In the genomic region with DNA sequence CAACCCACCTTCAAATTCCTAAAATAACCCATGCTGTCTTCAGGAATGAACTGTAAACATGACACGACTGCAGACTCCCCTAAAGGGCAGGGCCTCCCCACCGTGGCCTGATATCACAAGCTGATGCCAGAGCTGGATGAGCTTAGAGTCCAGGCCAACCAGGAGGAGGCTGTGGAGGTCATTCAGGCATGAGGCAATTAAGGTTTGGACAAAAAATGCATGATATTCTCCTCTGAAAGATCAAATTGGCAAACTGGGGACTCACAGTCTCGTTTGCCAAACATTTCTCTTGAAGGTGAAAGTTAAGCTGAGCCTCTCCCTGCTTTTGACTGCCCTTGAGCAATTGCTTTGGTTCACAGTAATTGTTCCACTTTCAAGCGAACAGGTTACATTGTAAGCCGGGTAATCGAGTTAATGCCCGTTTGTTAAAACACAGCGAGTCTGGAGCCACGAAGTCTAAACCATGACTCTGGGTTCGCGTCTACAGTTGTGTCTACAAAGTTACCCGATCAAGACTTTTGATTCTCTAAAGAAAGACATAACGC, we compare ENCODE assay signal across 1 cellular context.
TF ChIP-seq lines count a peak whose summit lies in the region.

No MANE protein-coding gene starts in this region.

TF ChIP-seq in liver, 16 proteins besides CTCF, POLR2A, EP300 and RAD21:
- TF ChIP-seq, protein P1, sequence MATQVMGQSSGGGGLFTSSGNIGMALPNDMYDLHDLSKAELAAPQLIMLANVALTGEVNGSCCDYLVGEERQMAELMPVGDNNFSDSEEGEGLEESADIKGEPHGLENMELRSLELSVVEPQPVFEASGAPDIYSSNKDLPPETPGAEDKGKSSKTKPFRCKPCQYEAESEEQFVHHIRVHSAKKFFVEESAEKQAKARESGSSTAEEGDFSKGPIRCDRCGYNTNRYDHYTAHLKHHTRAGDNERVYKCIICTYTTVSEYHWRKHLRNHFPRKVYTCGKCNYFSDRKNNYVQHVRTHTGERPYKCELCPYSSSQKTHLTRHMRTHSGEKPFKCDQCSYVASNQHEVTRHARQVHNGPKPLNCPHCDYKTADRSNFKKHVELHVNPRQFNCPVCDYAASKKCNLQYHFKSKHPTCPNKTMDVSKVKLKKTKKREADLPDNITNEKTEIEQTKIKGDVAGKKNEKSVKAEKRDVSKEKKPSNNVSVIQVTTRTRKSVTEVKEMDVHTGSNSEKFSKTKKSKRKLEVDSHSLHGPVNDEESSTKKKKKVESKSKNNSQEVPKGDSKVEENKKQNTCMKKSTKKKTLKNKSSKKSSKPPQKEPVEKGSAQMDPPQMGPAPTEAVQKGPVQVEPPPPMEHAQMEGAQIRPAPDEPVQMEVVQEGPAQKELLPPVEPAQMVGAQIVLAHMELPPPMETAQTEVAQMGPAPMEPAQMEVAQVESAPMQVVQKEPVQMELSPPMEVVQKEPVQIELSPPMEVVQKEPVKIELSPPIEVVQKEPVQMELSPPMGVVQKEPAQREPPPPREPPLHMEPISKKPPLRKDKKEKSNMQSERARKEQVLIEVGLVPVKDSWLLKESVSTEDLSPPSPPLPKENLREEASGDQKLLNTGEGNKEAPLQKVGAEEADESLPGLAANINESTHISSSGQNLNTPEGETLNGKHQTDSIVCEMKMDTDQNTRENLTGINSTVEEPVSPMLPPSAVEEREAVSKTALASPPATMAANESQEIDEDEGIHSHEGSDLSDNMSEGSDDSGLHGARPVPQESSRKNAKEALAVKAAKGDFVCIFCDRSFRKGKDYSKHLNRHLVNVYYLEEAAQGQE (IDR thresholded peaks at IDR 0.05): no peak
- TF ChIP-seq HNF4A (conservative IDR thresholded peaks at IDR 0.05) (peak; percentile 41 to 56), SP1 (IDR thresholded peaks at IDR 0.05) (peak; percentile 56), RXRA (IDR thresholded peaks at IDR 0.05) (peak; percentile 56 to 75)
- TF ChIP-seq, protein P2, sequence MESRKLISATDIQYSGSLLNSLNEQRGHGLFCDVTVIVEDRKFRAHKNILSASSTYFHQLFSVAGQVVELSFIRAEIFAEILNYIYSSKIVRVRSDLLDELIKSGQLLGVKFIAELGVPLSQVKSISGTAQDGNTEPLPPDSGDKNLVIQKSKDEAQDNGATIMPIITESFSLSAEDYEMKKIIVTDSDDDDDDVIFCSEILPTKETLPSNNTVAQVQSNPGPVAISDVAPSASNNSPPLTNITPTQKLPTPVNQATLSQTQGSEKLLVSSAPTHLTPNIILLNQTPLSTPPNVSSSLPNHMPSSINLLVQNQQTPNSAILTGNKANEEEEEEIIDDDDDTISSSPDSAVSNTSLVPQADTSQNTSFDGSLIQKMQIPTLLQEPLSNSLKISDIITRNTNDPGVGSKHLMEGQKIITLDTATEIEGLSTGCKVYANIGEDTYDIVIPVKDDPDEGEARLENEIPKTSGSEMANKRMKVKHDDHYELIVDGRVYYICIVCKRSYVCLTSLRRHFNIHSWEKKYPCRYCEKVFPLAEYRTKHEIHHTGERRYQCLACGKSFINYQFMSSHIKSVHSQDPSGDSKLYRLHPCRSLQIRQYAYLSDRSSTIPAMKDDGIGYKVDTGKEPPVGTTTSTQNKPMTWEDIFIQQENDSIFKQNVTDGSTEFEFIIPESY (IDR thresholded peaks at IDR 0.05): no peak
